ENCODE assay signal across 31 cellular contexts in the genomic region with DNA sequence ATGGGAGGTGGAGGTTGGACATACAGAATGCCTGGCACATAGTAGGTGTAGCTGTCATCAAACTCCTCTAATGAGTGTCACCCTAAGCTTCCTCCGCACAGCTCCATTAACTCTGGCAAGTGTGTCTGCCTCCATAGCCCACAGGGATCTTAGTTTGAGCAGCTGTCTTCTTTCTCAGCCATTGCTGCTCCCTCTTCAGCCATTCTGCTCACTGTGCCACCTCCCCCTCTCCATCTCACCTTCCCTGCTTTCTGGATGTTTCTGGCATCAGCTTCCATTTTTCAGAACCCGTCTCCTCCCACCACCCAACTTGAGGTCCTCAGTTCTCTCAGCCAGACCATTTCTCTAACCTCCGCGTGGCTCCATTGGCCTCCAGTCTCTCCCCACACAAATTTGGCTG.
"Had no signal": no experiment of that assay in that cellular context is flagged by ENCODE, and none has a peak within 500 bp of the region (broad histone marks: within the 10 kb centered on the region; RNA-seq: fewer than 3 reads in every experiment).

No MANE protein-coding gene starts in this region.

- H3K4me1 ChIP-seq: adrenal gland, breast epithelium had no signal

- H3K4me3 ChIP-seq: adrenal gland, body of pancreas, breast epithelium had no signal

- H3K9me3 ChIP-seq: adrenal gland, body of pancreas, breast epithelium had no signal

- H3K27ac ChIP-seq: adrenal gland, body of pancreas, brain microvascular endothelial cell, breast epithelium, VCaP had no signal

- H3K27me3 ChIP-seq: adrenal gland, body of pancreas, brain microvascular endothelial cell, breast epithelium had no signal

- H3K36me3 ChIP-seq: adrenal gland, brain microvascular endothelial cell, breast epithelium had no signal

- ATAC-seq: activated CD8-positive, alpha-beta T cell treated with anti-CD3 and anti-CD28 coated beads for 36 hours; activated naive CD4-positive, alpha-beta T cell treated with anti-CD3 and anti-CD28 coated beads, Interleukin-2, amount 50 U/mL, for 72 hours; activated T-cell treated with anti-CD3 and anti-CD28 coated beads, Interleukin-2, amount 50 U/mL, for 4 hours; activated T-cell treated with anti-CD3 and anti-CD28 coated beads, Interleukin-2, amount 50 U/mL, for 72 hours; activated T-helper 17 cell treated with anti-CD3 and anti-CD28 coated beads, Interleukin-2, amount 50 U/mL, for 72 hours; body of pancreas had no signal

- DNase-seq: activated B cell treated with CpG ODN at 0.5 μM for 24 hours; activated CD4-positive, alpha-beta memory T cell treated with anti-CD3 and anti-CD28 coated beads for 36 hours; activated CD4-positive, alpha-beta T cell treated with anti-CD3 and anti-CD28 coated beads for 4 hours; activated CD4-positive, alpha-beta T cell treated with anti-CD3 and anti-CD28 coated beads, Interleukin-2, amount 10 ng/mL, durations not matched to agents 24 days and 14 days; activated CD4-positive, alpha-beta T cell treated with anti-CD3 and anti-CD28 coated beads, Interleukin-2, amount 50 U/mL, for 1 hour; activated CD4-positive, alpha-beta T cell treated with anti-CD3 and anti-CD28 coated beads, Interleukin-2, amount 50 U/mL, for 4 hours; activated CD4-positive, CD25-positive, alpha-beta regulatory T cell treated with anti-CD3 and anti-CD28 coated beads, Interleukin-2, amount 50 U/mL, for 72 hours; activated CD8-positive, alpha-beta memory T cell treated with anti-CD3 and anti-CD28 coated beads, Interleukin-2, amount 50 U/mL, for 4 hours; activated CD8-positive, alpha-beta T cell treated with anti-CD3 and anti-CD28 coated beads for 36 hours; activated effector memory CD4-positive, alpha-beta T cell treated with anti-CD3 and anti-CD28 coated beads, Interleukin-2, amount 50 U/mL, for 16 hours; activated gamma-delta T cell treated with Interleukin-2 at 50 U/mL for 16 hours; activated naive CD4-positive, alpha-beta T cell treated with anti-CD3 and anti-CD28 coated beads, Interleukin-2, amount 10 ng/mL, durations not matched to agents 7 days and 5 days; activated naive CD4-positive, alpha-beta T cell treated with Interleukin-2 at 50 U/mL for 16 hours; activated naive CD8-positive, alpha-beta T cell treated with anti-CD3 and anti-CD28 coated beads for 36 hours; activated T-cell treated with anti-CD3 and anti-CD28 coated beads for 4 hours; activated T-cell treated with anti-CD3 and anti-CD28 coated beads, Interleukin-2, amount 50 U/mL, for 1 hour; activated T-cell treated with anti-CD3 and anti-CD28 coated beads, Interleukin-2, amount 50 U/mL, for 4 hours; activated T-cell treated with anti-CD3 and anti-CD28 coated beads, Interleukin-2, amount 50 U/mL, for 72 hours; adrenal gland; amniotic stem cell; aorta; brain microvascular endothelial cell; central memory CD4-positive, alpha-beta T cell; T-helper 1 cell; T-helper 2 cell; T-helper 9 cell had no signal
